10 cellular contexts compared by ENCODE assay signal in genomic region chr11:95241673-95242072, GRCh38. TPM values are rescaled to one million over a fixed set of nuclear protein-coding genes. Genes with fewer than 3 reads are reported as not detected.
A peak's percentile ranks its signal among the peaks of the same experiment; 100 is the strongest.
DNase-seq lines count a peak whose midpoint lies in the region; ATAC-seq and TF ChIP-seq lines count a peak whose summit lies in the region.
"Had no signal": no experiment of that assay in that cellular context is flagged by ENCODE, and none has a peak within 500 bp of the region (broad histone marks: within the 10 kb centered on the region; RNA-seq: fewer than 3 reads in every experiment).

No MANE protein-coding gene starts in this region.

- H2AFZ ChIP-seq in smooth muscle cell (ENCODE audit: low read depth), result peak overlapping the region; percentile 83

- ATAC-seq in GM19395 (IDR thresholded peaks at IDR 0.05; ENCODE audit: unreplicated experiment) (peak; percentile 84), HG02938 (IDR thresholded peaks at IDR 0.05; ENCODE audit: unreplicated experiment) (peak; percentile 79), body of pancreas (no peak)
- ATAC-seq: HCT116 had no signal

- H3K4me1 ChIP-seq in body of pancreas, result peaks cover 8% of the 10 kb centered on the region
- peaks cover 12% of the 10 kb centered on the region for H3K4me1 ChIP-seq in smooth muscle cell (ENCODE audit: low read depth)

- intact Hi-C loops in body of pancreas (cut with DNase I), result no loop called here

- no peak overlapping the region for H3K9ac ChIP-seq in smooth muscle cell (ENCODE audit: low read depth)

- peak overlapping the region; percentile 13 for H3K4me2 ChIP-seq in smooth muscle cell

- WGBS in body of pancreas, 2 donors, result 61 to 73% methylated on average over 5 of the region's 5 CpGs
- WGBS in smooth muscle cell (ENCODE audit: low lambda C conversion rate), result 81% methylated on average over 5 of the region's 5 CpGs

- H3F3A ChIP-seq in smooth muscle cell (ENCODE audit: low read depth), result no peaks in the 10 kb centered on the region

- no peaks in the 10 kb centered on the region for H3K79me2 ChIP-seq in smooth muscle cell (ENCODE audit: low read depth)

- no peaks in the 10 kb centered on the region for H3K27me3 ChIP-seq in body of pancreas
- H3K27me3 ChIP-seq in smooth muscle cell (ENCODE audit: low read depth), result no peaks in the 10 kb centered on the region

- H3K27ac ChIP-seq in body of pancreas, result peak overlapping the region in 3 of 4 donors; percentile 54 to 66 (median 55)
- H3K27ac ChIP-seq in smooth muscle cell (ENCODE audit: low read depth), result no peak overlapping the region

- DNase-seq in body of pancreas (no peak), smooth muscle cell (lab: John Stamatoyannopoulos, UW; ENCODE audit: unreplicated experiment) (no peak), dedifferentiated amniotic fluid mesenchymal stem cell (ENCODE audit: extremely low spot score) (no peak)
- no peak for DNase-seq in effector CD8-positive, alpha-beta T cell (lab: John Stamatoyannopoulos, UW)
- no peak for DNase-seq in activated CD4-positive, alpha-beta T cell treated with anti-CD3 and anti-CD28 coated beads, Interleukin-2, amount 50 U/mL, for 4 hours
- DNase-seq: activated naive CD4-positive, alpha-beta T cell treated with anti-CD3 and anti-CD28 coated beads for 36 hours; stimulated activated CD4-positive, alpha-beta T cell treated with anti-CD3 and anti-CD28 coated beads, Interleukin-1b, Interleukin-23, amount 100 ng/mL, for 48 hours had no signal

- H3K4me3 ChIP-seq in body of pancreas (no peak overlapping the region), smooth muscle cell (no peak overlapping the region)

- H3K9me3 ChIP-seq in body of pancreas (no peaks in the 10 kb centered on the region), smooth muscle cell (replicated peaks; ENCODE audit: low read depth) (no peaks in the 10 kb centered on the region)

- H4K20me1 ChIP-seq in smooth muscle cell (ENCODE audit: low read depth), result no peaks in the 10 kb centered on the region

- no peak for TF ChIP-seq CTCF in body of pancreas (IDR thresholded peaks at IDR 0.05)
- no peak for TF ChIP-seq CTCF in smooth muscle cell (IDR thresholded peaks at IDR 0.05; ENCODE audit: borderline replicate concordance, insufficient read depth, poor library complexity, severe bottlenecking)

- no peak for TF ChIP-seq POLR2A in body of pancreas (IDR thresholded peaks at IDR 0.05)

- H3K36me3 ChIP-seq in body of pancreas (replicated peaks in 1 of 2; ENCODE audit: insufficient read depth in 1 of 2, low read depth in 2 of 2), result no peaks in the 10 kb centered on the region
- H3K36me3 ChIP-seq in smooth muscle cell (ENCODE audit: low read depth), result no peaks in the 10 kb centered on the region

RNA-seq across cellular contexts. Expression of gene SESN3, which starts 10.7 kb away (rescaled TPM):
- 10 to 100 TPM in 1 of 2 donors, 1 to 10 TPM in 1; 9.6 to 11.4 TPM for total RNA-seq in body of pancreas
- total RNA-seq in smooth muscle cell, result 374 and 429 TPM in 2 replicates
- 20.4 and 30.9 TPM in 2 replicates for polyA plus RNA-seq in smooth muscle cell

Comparison
In these comparisons a context has a peak if more than half of its experiments do, and no peak if none do; other contexts are left out.
1. RNA of gene SESN3, which starts 10.7 kb away (total RNA-seq): 374 to 429 TPM in smooth muscle cell; 9.6 to 11.4 TPM in body of pancreas; every median in the first group is over 10 times any median in the second.